8 cellular contexts compared by ENCODE assay signal in genomic region chr5:176537608-176538504, GRCh38. TPM values are rescaled to one million over a fixed set of nuclear protein-coding genes. Genes with fewer than 3 reads are reported as not detected.
DNase-seq lines count a peak whose midpoint lies in the region; ATAC-seq and TF ChIP-seq lines count a peak whose summit lies in the region.

No MANE protein-coding gene starts in this region.

- no peak for TF ChIP-seq CTCF in C4-2B (conservative IDR thresholded peaks at IDR 0.05)
- TF ChIP-seq CTCF in left lung (IDR thresholded peaks at IDR 0.05): no peak

- no peaks in the 10 kb centered on the region for H3K36me3 ChIP-seq in left lung

- peak; percentile 98 for DNase-seq in NCI-H774 (lab: John Stamatoyannopoulos, UW)
- DNase-seq in activated CD4-positive, alpha-beta T cell treated with anti-CD3 and anti-CD28 coated beads, Interleukin-2, amount 50 U/mL, for 48 hours: peak; percentile 96 to 97
- peak; percentile 100 for DNase-seq in dermis blood vessel endothelial cell
- DNase-seq in left lung: peak; percentile 98 to 100
- DNase-seq in stimulated activated CD4-positive, alpha-beta T cell treated with anti-CD3 and anti-CD28 coated beads, Interleukin-2, amount 100 ng/mL, for 48 hours: peak; percentile 89 to 91

- H3K27ac ChIP-seq in C4-2B (peak overlapping the region; percentile 97), left lung (peak overlapping the region; percentile 91 to 99)

- intact Hi-C loops in left lung (cut with DNase I): no loop called here

- H3K27me3 ChIP-seq in left lung: no peaks in the 10 kb centered on the region

- peaks cover 50 to 83% of the 10 kb centered on the region in 2 donors for H3K4me1 ChIP-seq in left lung

- H3K9me3 ChIP-seq in left lung: no peaks in the 10 kb centered on the region

- ATAC-seq in GM19438 (IDR thresholded peaks at IDR 0.05; ENCODE audit: low read depth, unreplicated experiment): peak; percentile 56
- ATAC-seq in HG03571 (IDR thresholded peaks at IDR 0.05; ENCODE audit: unreplicated experiment): peak; percentile 65
- peak; percentile 82 for ATAC-seq in left lung

- peak overlapping the region; percentile 82 to 83 for H3K4me3 ChIP-seq in left lung

RNA-seq across cellular contexts. Expression of gene RNF44, which starts 0.7 kb away (rescaled TPM):
- 4.1 and 8.6 TPM in 2 replicates for total RNA-seq in dermis blood vessel endothelial cell
- total RNA-seq in left lung: 10 to 100 TPM; 37.6 to 42.2 TPM

RNA-seq across cellular contexts. Expression of gene CDHR2, which starts 11.3 kb away (rescaled TPM):
- total RNA-seq in dermis blood vessel endothelial cell (under 0.01 TPM in 1 of 2 replicates, not detected in the other), left lung (under 1 TPM in 1 of 2 donors, not detected in 1; 0.26 TPM)

Comparison
In these comparisons a context has a peak if more than half of its experiments do, and no peak if none do; other contexts are left out.
1. Peak in every context shown above with its lines: DNase-seq, ATAC-seq, H3K4me3 ChIP-seq and H3K27ac ChIP-seq.